ENCODE assay signal across 1 cellular context in the genomic region with DNA sequence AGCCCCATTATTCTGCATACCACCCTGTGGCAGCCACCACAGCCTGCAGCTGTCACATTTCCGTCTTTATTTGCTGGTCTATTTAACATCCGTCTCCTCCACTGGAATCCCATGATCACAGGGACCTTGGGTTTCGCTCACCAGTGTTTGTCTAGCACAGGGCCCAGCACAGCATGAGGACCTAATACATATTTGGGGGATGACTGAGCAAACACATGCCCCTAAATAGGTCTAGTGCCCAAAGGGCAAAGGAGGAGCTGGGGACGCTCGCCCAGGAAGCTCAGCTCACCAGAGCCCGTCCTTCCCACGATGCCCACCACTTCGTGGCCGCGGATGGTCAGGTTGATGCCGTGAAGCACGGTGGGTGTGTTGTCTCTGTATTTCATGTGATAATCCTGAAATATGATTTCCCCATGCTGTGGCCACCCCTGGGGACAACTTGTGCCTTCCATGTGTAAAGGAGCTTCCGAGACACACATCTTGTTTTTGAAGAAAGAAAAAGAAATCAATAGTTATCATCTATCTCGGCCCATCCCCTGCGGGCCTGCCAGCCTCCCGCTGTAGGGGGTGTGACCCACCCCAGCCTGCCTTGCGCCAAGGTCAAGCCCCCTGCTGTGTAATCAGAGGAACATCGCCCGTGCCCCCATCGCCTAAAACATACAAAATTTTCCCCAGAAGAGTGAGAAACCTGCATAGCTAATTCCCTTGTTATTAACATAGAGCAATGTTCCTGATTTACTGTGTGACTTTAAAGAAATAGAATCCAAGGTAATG.
TF ChIP-seq lines count a peak whose summit lies in the region.

No MANE protein-coding gene starts in this region.

TF ChIP-seq in HepG2, 621 proteins besides CTCF, POLR2A, EP300 and RAD21 (continued from another document and continues in another):
- TF ChIP-seq, protein P1, sequence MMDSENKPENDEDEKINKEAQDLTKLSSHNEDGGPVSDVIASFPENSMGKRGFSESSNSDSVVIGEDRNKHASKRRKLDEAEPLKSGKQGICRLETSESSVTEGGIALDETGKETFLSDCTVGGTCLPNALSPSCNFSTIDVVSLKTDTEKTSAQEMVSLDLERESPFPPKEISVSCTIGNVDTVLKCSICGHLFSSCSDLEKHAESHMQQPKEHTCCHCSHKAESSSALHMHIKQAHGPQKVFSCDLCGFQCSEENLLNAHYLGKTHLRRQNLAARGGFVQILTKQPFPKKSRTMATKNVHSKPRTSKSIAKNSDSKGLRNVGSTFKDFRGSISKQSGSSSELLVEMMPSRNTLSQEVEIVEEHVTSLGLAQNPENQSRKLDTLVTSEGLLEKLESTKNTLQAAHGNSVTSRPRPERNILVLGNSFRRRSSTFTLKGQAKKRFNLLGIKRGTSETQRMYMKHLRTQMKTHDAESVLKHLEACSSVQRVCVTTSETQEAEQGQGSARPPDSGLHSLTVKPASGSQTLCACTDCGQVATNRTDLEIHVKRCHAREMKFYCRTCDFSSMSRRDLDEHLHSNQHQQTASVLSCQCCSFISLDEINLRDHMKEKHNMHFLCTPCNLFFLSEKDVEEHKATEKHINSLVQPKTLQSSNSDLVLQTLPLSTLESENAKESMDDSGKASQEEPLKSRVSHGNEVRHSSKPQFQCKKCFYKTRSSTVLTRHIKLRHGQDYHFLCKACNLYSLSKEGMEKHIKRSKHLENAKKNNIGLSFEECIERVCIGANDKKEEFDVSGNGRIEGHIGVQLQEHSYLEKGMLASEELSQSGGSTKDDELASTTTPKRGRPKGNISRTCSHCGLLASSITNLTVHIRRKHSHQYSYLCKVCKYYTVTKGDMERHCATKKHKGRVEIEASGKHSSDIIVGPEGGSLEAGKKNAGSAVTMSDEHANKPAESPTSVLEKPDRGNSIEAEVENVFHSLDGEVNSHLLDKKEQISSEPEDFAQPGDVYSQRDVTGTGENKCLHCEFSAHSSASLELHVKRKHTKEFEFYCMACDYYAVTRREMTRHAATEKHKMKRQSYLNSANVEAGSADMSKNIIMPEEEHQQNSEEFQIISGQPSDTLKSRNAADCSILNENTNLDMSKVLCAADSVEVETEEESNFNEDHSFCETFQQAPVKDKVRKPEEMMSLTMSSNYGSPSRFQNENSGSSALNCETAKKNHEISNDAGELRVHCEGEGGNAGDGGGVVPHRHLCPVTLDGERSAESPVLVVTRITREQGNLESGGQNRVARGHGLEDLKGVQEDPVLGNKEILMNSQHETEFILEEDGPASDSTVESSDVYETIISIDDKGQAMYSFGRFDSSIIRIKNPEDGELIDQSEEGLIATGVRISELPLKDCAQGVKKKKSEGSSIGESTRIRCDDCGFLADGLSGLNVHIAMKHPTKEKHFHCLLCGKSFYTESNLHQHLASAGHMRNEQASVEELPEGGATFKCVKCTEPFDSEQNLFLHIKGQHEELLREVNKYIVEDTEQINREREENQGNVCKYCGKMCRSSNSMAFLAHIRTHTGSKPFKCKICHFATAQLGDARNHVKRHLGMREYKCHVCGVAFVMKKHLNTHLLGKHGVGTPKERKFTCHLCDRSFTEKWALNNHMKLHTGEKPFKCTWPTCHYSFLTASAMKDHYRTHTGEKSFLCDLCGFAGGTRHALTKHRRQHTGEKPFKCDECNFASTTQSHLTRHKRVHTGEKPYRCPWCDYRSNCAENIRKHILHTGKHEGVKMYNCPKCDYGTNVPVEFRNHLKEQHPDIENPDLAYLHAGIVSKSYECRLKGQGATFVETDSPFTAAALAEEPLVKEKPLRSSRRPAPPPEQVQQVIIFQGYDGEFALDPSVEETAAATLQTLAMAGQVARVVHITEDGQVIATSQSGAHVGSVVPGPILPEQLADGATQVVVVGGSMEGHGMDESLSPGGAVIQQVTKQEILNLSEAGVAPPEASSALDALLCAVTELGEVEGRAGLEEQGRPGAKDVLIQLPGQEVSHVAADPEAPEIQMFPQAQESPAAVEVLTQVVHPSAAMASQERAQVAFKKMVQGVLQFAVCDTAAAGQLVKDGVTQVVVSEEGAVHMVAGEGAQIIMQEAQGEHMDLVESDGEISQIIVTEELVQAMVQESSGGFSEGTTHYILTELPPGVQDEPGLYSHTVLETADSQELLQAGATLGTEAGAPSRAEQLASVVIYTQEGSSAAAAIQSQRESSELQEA (CRISPR knock-in tag; IDR thresholded peaks at IDR 0.05; ENCODE audit: not compliant biosample characterization): no peak
- TF ChIP-seq, protein P2, sequence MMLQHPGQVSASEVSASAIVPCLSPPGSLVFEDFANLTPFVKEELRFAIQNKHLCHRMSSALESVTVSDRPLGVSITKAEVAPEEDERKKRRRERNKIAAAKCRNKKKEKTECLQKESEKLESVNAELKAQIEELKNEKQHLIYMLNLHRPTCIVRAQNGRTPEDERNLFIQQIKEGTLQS (CRISPR knock-in tag; IDR thresholded peaks at IDR 0.05): no peak
- TF ChIP-seq FOXK1 (CRISPR knock-in tag; IDR thresholded peaks at IDR 0.05; ENCODE audit: borderline replicate concordance, low read depth): no peak
- TF ChIP-seq HCFC1 (IDR thresholded peaks at IDR 0.05; ENCODE audit: low read depth, low read length): no peak
- TF ChIP-seq, protein P3, sequence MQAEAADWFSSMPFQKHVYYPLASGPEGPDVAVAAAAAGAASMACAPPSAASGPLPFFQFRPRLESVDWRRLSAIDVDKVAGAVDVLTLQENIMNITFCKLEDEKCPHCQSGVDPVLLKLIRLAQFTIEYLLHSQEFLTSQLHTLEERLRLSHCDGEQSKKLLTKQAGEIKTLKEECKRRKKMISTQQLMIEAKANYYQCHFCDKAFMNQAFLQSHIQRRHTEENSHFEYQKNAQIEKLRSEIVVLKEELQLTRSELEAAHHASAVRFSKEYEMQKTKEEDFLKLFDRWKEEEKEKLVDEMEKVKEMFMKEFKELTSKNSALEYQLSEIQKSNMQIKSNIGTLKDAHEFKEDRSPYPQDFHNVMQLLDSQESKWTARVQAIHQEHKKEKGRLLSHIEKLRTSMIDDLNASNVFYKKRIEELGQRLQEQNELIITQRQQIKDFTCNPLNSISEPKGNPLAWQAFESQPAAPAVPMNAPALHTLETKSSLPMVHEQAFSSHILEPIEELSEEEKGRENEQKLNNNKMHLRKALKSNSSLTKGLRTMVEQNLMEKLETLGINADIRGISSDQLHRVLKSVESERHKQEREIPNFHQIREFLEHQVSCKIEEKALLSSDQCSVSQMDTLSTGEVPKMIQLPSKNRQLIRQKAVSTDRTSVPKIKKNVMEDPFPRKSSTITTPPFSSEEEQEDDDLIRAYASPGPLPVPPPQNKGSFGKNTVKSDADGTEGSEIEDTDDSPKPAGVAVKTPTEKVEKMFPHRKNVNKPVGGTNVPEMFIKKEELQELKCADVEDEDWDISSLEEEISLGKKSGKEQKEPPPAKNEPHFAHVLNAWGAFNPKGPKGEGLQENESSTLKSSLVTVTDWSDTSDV (CRISPR knock-in tag; IDR thresholded peaks at IDR 0.05): no peak
- TF ChIP-seq MED8 (CRISPR knock-in tag; IDR thresholded peaks at IDR 0.05; ENCODE audit: insufficient replicate concordance): no peak
- TF ChIP-seq ONECUT2 (CRISPR knock-in tag; IDR thresholded peaks at IDR 0.05): no peak
- TF ChIP-seq, protein P4, sequence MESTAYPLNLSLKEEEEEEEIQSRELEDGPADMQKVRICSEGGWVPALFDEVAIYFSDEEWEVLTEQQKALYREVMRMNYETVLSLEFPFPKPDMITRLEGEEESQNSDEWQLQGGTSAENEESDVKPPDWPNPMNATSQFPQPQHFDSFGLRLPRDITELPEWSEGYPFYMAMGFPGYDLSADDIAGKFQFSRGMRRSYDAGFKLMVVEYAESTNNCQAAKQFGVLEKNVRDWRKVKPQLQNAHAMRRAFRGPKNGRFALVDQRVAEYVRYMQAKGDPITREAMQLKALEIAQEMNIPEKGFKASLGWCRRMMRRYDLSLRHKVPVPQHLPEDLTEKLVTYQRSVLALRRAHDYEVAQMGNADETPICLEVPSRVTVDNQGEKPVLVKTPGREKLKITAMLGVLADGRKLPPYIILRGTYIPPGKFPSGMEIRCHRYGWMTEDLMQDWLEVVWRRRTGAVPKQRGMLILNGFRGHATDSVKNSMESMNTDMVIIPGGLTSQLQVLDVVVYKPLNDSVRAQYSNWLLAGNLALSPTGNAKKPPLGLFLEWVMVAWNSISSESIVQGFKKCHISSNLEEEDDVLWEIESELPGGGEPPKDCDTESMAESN (CRISPR knock-in tag; conservative IDR thresholded peaks at IDR 0.05): no peak
- TF ChIP-seq, protein P5, sequence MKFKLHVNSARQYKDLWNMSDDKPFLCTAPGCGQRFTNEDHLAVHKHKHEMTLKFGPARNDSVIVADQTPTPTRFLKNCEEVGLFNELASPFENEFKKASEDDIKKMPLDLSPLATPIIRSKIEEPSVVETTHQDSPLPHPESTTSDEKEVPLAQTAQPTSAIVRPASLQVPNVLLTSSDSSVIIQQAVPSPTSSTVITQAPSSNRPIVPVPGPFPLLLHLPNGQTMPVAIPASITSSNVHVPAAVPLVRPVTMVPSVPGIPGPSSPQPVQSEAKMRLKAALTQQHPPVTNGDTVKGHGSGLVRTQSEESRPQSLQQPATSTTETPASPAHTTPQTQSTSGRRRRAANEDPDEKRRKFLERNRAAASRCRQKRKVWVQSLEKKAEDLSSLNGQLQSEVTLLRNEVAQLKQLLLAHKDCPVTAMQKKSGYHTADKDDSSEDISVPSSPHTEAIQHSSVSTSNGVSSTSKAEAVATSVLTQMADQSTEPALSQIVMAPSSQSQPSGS (CRISPR knock-in tag; IDR thresholded peaks at IDR 0.05): no peak
- TF ChIP-seq ISX (CRISPR knock-in tag; conservative IDR thresholded peaks at IDR 0.05): no peak
- TF ChIP-seq REL (CRISPR knock-in tag; conservative IDR thresholded peaks at IDR 0.05): no peak
- no peak for TF ChIP-seq SOX13 (IDR thresholded peaks at IDR 0.05)
- peak in 1 of 2 experiments; percentile 30; a peak in 2 of 4 replicates for TF ChIP-seq SOX13 (CRISPR knock-in tag; conservative IDR thresholded peaks at IDR 0.05 in 1 of 2, IDR thresholded peaks at IDR 0.05 in 1 of 2)
- TF ChIP-seq ZNF20 (CRISPR knock-in tag; IDR thresholded peaks at IDR 0.05): no peak
- TF ChIP-seq, protein P6, sequence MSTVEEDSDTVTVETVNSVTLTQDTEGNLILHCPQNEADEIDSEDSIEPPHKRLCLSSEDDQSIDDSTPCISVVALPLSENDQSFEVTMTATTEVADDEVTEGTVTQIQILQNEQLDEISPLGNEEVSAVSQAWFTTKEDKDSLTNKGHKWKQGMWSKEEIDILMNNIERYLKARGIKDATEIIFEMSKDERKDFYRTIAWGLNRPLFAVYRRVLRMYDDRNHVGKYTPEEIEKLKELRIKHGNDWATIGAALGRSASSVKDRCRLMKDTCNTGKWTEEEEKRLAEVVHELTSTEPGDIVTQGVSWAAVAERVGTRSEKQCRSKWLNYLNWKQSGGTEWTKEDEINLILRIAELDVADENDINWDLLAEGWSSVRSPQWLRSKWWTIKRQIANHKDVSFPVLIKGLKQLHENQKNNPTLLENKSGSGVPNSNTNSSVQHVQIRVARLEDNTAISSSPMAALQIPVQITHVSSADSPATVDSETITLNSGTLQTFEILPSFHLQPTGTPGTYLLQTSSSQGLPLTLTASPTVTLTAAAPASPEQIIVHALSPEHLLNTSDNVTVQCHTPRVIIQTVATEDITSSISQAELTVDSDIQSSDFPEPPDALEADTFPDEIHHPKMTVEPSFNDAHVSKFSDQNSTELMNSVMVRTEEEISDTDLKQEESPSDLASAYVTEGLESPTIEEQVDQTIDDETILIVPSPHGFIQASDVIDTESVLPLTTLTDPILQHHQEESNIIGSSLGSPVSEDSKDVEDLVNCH (CRISPR knock-in tag; IDR thresholded peaks at IDR 0.05): no peak
- TF ChIP-seq JARID2 (CRISPR knock-in tag; IDR thresholded peaks at IDR 0.05; ENCODE audit: insufficient replicate concordance): no peak
- peak; percentile 53; the same call in 1 of the 2 replicates for TF ChIP-seq ZNF75D (CRISPR knock-in tag; IDR thresholded peaks at IDR 0.05; ENCODE audit: borderline replicate concordance)
- TF ChIP-seq, protein P7, sequence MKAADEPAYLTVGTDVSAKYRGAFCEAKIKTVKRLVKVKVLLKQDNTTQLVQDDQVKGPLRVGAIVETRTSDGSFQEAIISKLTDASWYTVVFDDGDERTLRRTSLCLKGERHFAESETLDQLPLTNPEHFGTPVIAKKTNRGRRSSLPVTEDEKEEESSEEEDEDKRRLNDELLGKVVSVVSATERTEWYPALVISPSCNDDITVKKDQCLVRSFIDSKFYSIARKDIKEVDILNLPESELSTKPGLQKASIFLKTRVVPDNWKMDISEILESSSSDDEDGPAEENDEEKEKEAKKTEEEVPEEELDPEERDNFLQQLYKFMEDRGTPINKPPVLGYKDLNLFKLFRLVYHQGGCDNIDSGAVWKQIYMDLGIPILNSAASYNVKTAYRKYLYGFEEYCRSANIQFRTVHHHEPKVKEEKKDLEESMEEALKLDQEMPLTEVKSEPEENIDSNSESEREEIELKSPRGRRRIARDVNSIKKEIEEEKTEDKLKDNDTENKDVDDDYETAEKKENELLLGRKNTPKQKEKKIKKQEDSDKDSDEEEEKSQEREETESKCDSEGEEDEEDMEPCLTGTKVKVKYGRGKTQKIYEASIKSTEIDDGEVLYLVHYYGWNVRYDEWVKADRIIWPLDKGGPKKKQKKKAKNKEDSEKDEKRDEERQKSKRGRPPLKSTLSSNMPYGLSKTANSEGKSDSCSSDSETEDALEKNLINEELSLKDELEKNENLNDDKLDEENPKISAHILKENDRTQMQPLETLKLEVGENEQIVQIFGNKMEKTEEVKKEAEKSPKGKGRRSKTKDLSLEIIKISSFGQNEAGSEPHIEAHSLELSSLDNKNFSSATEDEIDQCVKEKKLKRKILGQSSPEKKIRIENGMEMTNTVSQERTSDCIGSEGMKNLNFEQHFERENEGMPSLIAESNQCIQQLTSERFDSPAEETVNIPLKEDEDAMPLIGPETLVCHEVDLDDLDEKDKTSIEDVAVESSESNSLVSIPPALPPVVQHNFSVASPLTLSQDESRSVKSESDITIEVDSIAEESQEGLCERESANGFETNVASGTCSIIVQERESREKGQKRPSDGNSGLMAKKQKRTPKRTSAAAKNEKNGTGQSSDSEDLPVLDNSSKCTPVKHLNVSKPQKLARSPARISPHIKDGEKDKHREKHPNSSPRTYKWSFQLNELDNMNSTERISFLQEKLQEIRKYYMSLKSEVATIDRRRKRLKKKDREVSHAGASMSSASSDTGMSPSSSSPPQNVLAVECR (CRISPR knock-in tag; IDR thresholded peaks at IDR 0.05; ENCODE audit: borderline replicate concordance): no peak
- TF ChIP-seq CCDC6 (CRISPR knock-in tag; IDR thresholded peaks at IDR 0.05): no peak
- TF ChIP-seq THYN1 (CRISPR knock-in tag; IDR thresholded peaks at IDR 0.05; ENCODE audit: borderline replicate concordance, low read depth): no peak
- TF ChIP-seq, protein P8, sequence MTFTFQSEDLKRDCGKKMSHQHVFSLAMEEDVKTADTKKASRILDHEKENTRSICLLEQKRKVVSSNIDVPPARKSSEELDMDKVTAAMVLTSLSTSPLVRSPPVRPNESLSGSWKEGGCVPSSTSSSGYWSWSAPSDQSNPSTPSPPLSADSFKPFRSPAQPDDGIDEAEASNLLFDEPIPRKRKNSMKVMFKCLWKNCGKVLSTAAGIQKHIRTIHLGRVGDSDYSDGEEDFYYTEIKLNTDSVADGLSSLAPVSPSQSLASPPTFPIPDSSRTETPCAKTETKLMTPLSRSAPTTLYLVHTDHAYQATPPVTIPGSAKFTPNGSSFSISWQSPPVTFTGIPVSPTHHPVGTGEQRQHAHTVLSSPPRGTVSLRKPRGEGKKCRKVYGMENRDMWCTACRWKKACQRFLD (CRISPR knock-in tag; IDR thresholded peaks at IDR 0.05; ENCODE audit: borderline replicate concordance): no peak
- TF ChIP-seq, protein P9, sequence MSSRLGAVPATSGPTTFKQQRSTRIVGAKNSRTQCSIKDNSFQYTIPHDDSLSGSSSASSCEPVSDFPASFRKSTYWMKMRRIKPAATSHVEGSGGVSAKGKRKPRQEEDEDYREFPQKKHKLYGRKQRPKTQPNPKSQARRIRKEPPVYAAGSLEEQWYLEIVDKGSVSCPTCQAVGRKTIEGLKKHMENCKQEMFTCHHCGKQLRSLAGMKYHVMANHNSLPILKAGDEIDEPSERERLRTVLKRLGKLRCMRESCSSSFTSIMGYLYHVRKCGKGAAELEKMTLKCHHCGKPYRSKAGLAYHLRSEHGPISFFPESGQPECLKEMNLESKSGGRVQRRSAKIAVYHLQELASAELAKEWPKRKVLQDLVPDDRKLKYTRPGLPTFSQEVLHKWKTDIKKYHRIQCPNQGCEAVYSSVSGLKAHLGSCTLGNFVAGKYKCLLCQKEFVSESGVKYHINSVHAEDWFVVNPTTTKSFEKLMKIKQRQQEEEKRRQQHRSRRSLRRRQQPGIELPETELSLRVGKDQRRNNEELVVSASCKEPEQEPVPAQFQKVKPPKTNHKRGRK (CRISPR knock-in tag; IDR thresholded peaks at IDR 0.05): no peak
